16 cellular contexts compared by ENCODE assay signal in genomic region chr1:234985531-234986294, GRCh38.
DNase-seq lines count a peak whose midpoint lies in the region; ATAC-seq lines count a peak whose summit lies in the region.
"Had no signal": no experiment of that assay in that cellular context is flagged by ENCODE, and none has a peak within 500 bp of the region (broad histone marks: within the 10 kb centered on the region; RNA-seq: fewer than 3 reads in every experiment).

No MANE protein-coding gene starts in this region.

- H3K4me3 ChIP-seq in GM23248 (no peak overlapping the region), skeletal muscle satellite cell (ENCODE audit: low read length) (no peak overlapping the region)

- H3K9me2 ChIP-seq in GM23248 (ENCODE audit: insufficient read depth) = no peaks in the 10 kb centered on the region

- peaks cover 60% of the 10 kb centered on the region for H3F3A ChIP-seq in GM23248 (ENCODE audit: insufficient read depth)

- no peaks in the 10 kb centered on the region for H4K20me1 ChIP-seq in GM23248 (ENCODE audit: insufficient read depth)

- H3K27me3 ChIP-seq in GM23248 (replicated peaks; ENCODE audit: insufficient read depth) (no peaks in the 10 kb centered on the region), layer of hippocampus (ENCODE audit: control insufficient read depth, insufficient read depth, low read length) (no peaks in the 10 kb centered on the region), skeletal muscle satellite cell (ENCODE audit: control insufficient read depth, insufficient read depth, low read length) (no peaks in the 10 kb centered on the region)

- H3K9me3 Mint-ChIP-seq in activated T-helper 1 cell treated with anti-CD3 and anti-CD28 coated beads, Interleukin-12 subunit alpha, Interleukin-12 subunit beta, Interleukin-2, Interleukin-4 antibody, amounts not matched to agents 30 ng/mL and 10 ng/mL and 1 ng/mL, durations not matched to agents 14 hours and 24 hours and 36 hours = peaks cover 5% of the 10 kb centered on the region
- H3K9me3 Mint-ChIP-seq: effector memory CD8-positive, alpha-beta T cell had no signal

- no peaks in the 10 kb centered on the region for H3K9me3 ChIP-seq in GM23248 (ENCODE audit: low read depth)
- no peaks in the 10 kb centered on the region for H3K9me3 ChIP-seq in skeletal muscle satellite cell (replicated peaks; ENCODE audit: low read length)

- in situ Hi-C loops in GM23248 (cut with MboI) = loop anchor here (10.0 kb wide), 2 partner anchors 261 to 371 kb away; partner anchors contain the start of gene IRF2BP2

- H3K27ac Mint-ChIP-seq in activated T-helper 1 cell treated with anti-CD3 and anti-CD28 coated beads, Interleukin-12 subunit alpha, Interleukin-12 subunit beta, Interleukin-2, Interleukin-4 antibody, amounts not matched to agents 30 ng/mL and 10 ng/mL and 1 ng/mL, durations not matched to agents 14 hours and 24 hours and 36 hours = peak overlapping the region; percentile 95
- H3K27ac Mint-ChIP-seq: effector memory CD8-positive, alpha-beta T cell had no signal

- no peak for DNase-seq in GM23248
- DNase-seq in activated T-helper 1 cell treated with anti-CD3 and anti-CD28 coated beads, Interleukin-12 subunit alpha, Interleukin-12 subunit beta, Interleukin-2, Interleukin-4 antibody, amounts not matched to agents 30 ng/mL and 10 ng/mL and 1 ng/mL, durations not matched to agents 14 hours and 24 hours and 36 hours (ENCODE audit: low spot score) = no peak
- no peak for DNase-seq in NCI-H1105 treated with DMSO at 0.1 percent for 48 hours (lab: John Stamatoyannopoulos, UW)
- no peak for DNase-seq in NK-92 treated with Interleukin-12 subunit alpha and Interleukin-12 subunit beta, amount 100 ng/mL, for 24 hours (lab: John Stamatoyannopoulos, UW)
- DNase-seq: activated CD4-positive, CD25-positive, alpha-beta regulatory T cell; effector memory CD8-positive, alpha-beta T cell; naive thymus-derived CD8-positive, alpha-beta T cell; NCI-H446; SHP77 treated with DMSO at 0.1 percent for 48 hours; stimulated activated CD4-positive, alpha-beta T cell treated with anti-CD3 and anti-CD28 coated beads, Interleukin-2, amount 100 ng/mL, for 48 hours had no signal

- H3K9ac ChIP-seq in GM23248 (0 out of 2 replicates have a peak overlapping the region, but pooled peaks have one; percentile 63), skeletal muscle satellite cell (ENCODE audit: low read depth, low read length) (peak overlapping the region; percentile 72)

- H3K4me2 ChIP-seq in GM23248 (ENCODE audit: unreplicated experiment) (peak overlapping the region; percentile 3), skeletal muscle satellite cell (ENCODE audit: low read length) (no peak overlapping the region)

- H3K27ac ChIP-seq in GM23248 (peak overlapping the region; percentile 93; the same call in 1 of the 2 replicates), layer of hippocampus (ENCODE audit: low read depth, low read length) (peak overlapping the region; percentile 47)

- no peaks in the 10 kb centered on the region for H3K79me2 ChIP-seq in GM23248 (ENCODE audit: insufficient read depth)

- ATAC-seq in HG02852 (IDR thresholded peaks at IDR 0.05; ENCODE audit: unreplicated experiment) (no peak), GM19395 (IDR thresholded peaks at IDR 0.05; ENCODE audit: unreplicated experiment) (no peak)
- ATAC-seq: effector memory CD8-positive, alpha-beta T cell; HCT116 had no signal

- peaks cover 18% of the 10 kb centered on the region for H3K36me3 Mint-ChIP-seq in activated T-helper 1 cell treated with anti-CD3 and anti-CD28 coated beads, Interleukin-12 subunit alpha, Interleukin-12 subunit beta, Interleukin-2, Interleukin-4 antibody, amounts not matched to agents 30 ng/mL and 10 ng/mL and 1 ng/mL, durations not matched to agents 14 hours and 24 hours and 36 hours (ENCODE audit: low read depth)
- H3K36me3 Mint-ChIP-seq: activated naive CD8-positive, alpha-beta T cell; naive thymus-derived CD8-positive, alpha-beta T cell had no signal

- H2AFZ ChIP-seq in GM23248 = no peak overlapping the region

- intact Hi-C loops in activated T-helper 1 cell treated with anti-CD3 and anti-CD28 coated beads, Interleukin-12 subunit alpha, Interleukin-12 subunit beta, Interleukin-2, Interleukin-4 antibody, amounts not matched to agents 30 ng/mL and 10 ng/mL and 1 ng/mL, durations not matched to agents 14 hours and 24 hours and 36 hours (cut with micrococcal nuclease) = no loop called here

- WGBS in GM23248 (ENCODE audit: low coverage in 1 of 2, low lambda C conversion rate in 2 of 2, missing lambda C conversion rate in 2 of 2), 2 experiments = 95 to 97% methylated on average over 10 of the region's 10 CpGs

- peaks cover 85% of the 10 kb centered on the region for H3K4me1 Mint-ChIP-seq in activated T-helper 1 cell treated with anti-CD3 and anti-CD28 coated beads, Interleukin-12 subunit alpha, Interleukin-12 subunit beta, Interleukin-2, Interleukin-4 antibody, amounts not matched to agents 30 ng/mL and 10 ng/mL and 1 ng/mL, durations not matched to agents 14 hours and 24 hours and 36 hours (ENCODE audit: low read depth)

- H3K36me3 ChIP-seq in GM23248 (ENCODE audit: low read depth) (no peaks in the 10 kb centered on the region), skeletal muscle satellite cell (ENCODE audit: insufficient read depth, low read length) (no peaks in the 10 kb centered on the region)

- H3K27me3 Mint-ChIP-seq in activated T-helper 1 cell treated with anti-CD3 and anti-CD28 coated beads, Interleukin-12 subunit alpha, Interleukin-12 subunit beta, Interleukin-2, Interleukin-4 antibody, amounts not matched to agents 30 ng/mL and 10 ng/mL and 1 ng/mL, durations not matched to agents 14 hours and 24 hours and 36 hours (ENCODE audit: insufficient read depth) = no peaks in the 10 kb centered on the region
- H3K27me3 Mint-ChIP-seq: activated naive CD8-positive, alpha-beta T cell; effector memory CD8-positive, alpha-beta T cell; naive thymus-derived CD8-positive, alpha-beta T cell had no signal

- H3K4me1 ChIP-seq in GM23248 (ENCODE audit: insufficient read depth) (peaks cover 66% of the 10 kb centered on the region), skeletal muscle satellite cell (ENCODE audit: control insufficient read depth, insufficient read depth, low read length) (peaks cover 72% of the 10 kb centered on the region)

- H3K4me3 Mint-ChIP-seq in activated T-helper 1 cell treated with anti-CD3 and anti-CD28 coated beads, Interleukin-12 subunit alpha, Interleukin-12 subunit beta, Interleukin-2, Interleukin-4 antibody, amounts not matched to agents 30 ng/mL and 10 ng/mL and 1 ng/mL, durations not matched to agents 14 hours and 24 hours and 36 hours = no peak overlapping the region
- H3K4me3 Mint-ChIP-seq: activated naive CD8-positive, alpha-beta T cell; effector memory CD8-positive, alpha-beta T cell had no signal
